20 cellular contexts compared by ENCODE assay signal in the genomic region with DNA sequence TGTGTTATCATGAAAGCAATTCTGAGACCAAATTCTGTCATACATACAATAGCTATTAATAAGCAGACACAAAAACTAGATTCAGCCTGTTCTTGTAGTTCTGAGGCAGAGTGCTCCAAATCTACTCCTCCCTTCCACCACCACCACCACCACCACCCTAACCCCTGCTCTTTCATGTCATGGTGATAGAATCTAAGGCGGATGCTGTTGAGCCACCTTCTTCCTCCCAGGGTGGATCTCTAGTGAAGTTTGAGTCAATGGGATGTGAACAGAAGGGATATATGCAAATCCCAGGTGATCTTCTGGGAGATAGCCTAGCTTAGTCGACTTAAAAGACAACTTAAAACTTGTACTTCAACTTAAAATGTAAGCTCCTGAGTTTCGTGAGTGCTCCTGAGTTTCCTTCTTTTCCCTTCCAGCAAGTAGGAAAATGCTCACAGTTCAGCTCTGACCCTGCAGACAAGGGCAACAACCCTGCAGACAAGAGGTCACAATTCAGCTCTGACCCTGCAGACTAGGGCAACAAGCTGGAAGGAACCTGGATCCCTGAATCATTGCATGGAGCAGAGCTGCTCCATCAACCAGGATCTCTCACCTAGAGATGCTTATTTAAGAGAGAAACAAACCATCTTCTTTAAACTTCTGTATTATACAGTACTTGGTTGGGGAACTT.
DNase-seq lines count a peak whose midpoint lies in the region; TF ChIP-seq lines count a peak whose summit lies in the region.
"Had no signal": no experiment of that assay in that cellular context is flagged by ENCODE, and none has a peak within 500 bp of the region (broad histone marks: within the 10 kb centered on the region; RNA-seq: fewer than 3 reads in every experiment).

No MANE protein-coding gene starts in this region.

- H3K18ac ChIP-seq in H9 (ENCODE audit: insufficient read length, low read depth, low read length) = no peak overlapping the region

- H3K4me1 ChIP-seq in CD4-positive, alpha-beta memory T cell (ENCODE audit: insufficient read depth, low read length) = peaks cover 11% of the 10 kb centered on the region
- H3K4me1 ChIP-seq in esophagus muscularis mucosa (peaks cover 12 to 16% (median 14%) of the 10 kb centered on the region in 4 donors), H9 (ENCODE audit: insufficient read depth, low read length) (no peaks in the 10 kb centered on the region)
- H3K4me1 ChIP-seq: Caco-2 had no signal

- no peaks in the 10 kb centered on the region for H3K79me1 ChIP-seq in H9 (ENCODE audit: insufficient read depth, low read depth, low read length, poor library complexity, severe bottlenecking)

- intact Hi-C loops in CD4-positive, alpha-beta memory T cell (cut with micrococcal nuclease) = loop anchor here (5.0 kb wide), 1 partner anchor 739 kb away; no protein-coding TSS in a partner anchor
- intact Hi-C loops in esophagus muscularis mucosa (cut with DNase I) = loop anchor here (5.0 kb wide), 2 partner anchors 819 to 889 kb away; no protein-coding TSS in a partner anchor

- no peak overlapping the region for H3K4me2 ChIP-seq in H9 (ENCODE audit: insufficient read depth, insufficient read length, low read length)

- TF ChIP-seq CTCF in HFFc6 (IDR thresholded peaks at IDR 0.05) = no peak
- TF ChIP-seq CTCF in esophagus muscularis mucosa (IDR thresholded peaks at IDR 0.05) = no peak
- TF ChIP-seq CTCF in nephron (IDR thresholded peaks at IDR 0.05; ENCODE audit: unreplicated experiment in 3 of 3) = no peak
- no peak for TF ChIP-seq CTCF in H9 (conservative IDR thresholded peaks at IDR 0.05)
- no peak for TF ChIP-seq CTCF in foreskin fibroblast (IDR thresholded peaks at IDR 0.05; ENCODE audit: low read depth, low read length)

- H4K8ac ChIP-seq in H9 (replicated peaks; ENCODE audit: insufficient read length, low read depth, low read length) = no peak overlapping the region

- peaks cover 31 to 42% of the 10 kb centered on the region in 2 donors for H3K27me3 Mint-ChIP-seq in CD4-positive, alpha-beta memory T cell
- H3K27me3 Mint-ChIP-seq in HFFc6 (ENCODE audit: insufficient read depth) (peaks cover 4% of the 10 kb centered on the region), nephron (ENCODE audit: low read depth) (peaks cover 52% of the 10 kb centered on the region), H9 (ENCODE audit: low read depth) (peaks cover 75% of the 10 kb centered on the region)

- H3K4ac ChIP-seq in H9 (ENCODE audit: low read depth, low read length) = no peak overlapping the region

- no peak overlapping the region for H2AFZ ChIP-seq in H9 (ENCODE audit: low read length)

- H3K4me1 Mint-ChIP-seq in CD4-positive, alpha-beta memory T cell = peaks cover 5 to 13% (median 9%) of the 10 kb centered on the region in 4 donors
- H3K4me1 Mint-ChIP-seq in HFFc6 (ENCODE audit: low read depth) (peaks cover 16% of the 10 kb centered on the region), nephron (no peaks in the 10 kb centered on the region), H9 (peaks cover 0 to 4% of the 10 kb centered on the region in 2 experiments; a peak in 2 of 4 replicates)

- H3K9me3 Mint-ChIP-seq in CD4-positive, alpha-beta memory T cell = peaks cover 0 to 14% (median under 1%) of the 10 kb centered on the region in 8 donors
- H3K9me3 Mint-ChIP-seq in HFFc6 = no peaks in the 10 kb centered on the region
- peaks cover 2% of the 10 kb centered on the region for H3K9me3 Mint-ChIP-seq in nephron
- H3K9me3 Mint-ChIP-seq in H9 = peaks cover 0 to 2% of the 10 kb centered on the region in 2 experiments; a peak in 1 of 5 replicates
- H3K9me3 Mint-ChIP-seq: stimulated activated naive B cell treated with anti-CD40 and anti-IgM and Interleukin-4, amounts not matched to agents 10 μg/mL and 1 μg/mL and 100 μg/mL, for 72 hours had no signal

- H3K27ac ChIP-seq in CD4-positive, alpha-beta memory T cell (ENCODE audit: low read depth, low read length) = no peak overlapping the region
- H3K27ac ChIP-seq in esophagus muscularis mucosa (replicated peaks in 1 of 4) (no peak overlapping the region), H9 (ENCODE audit: insufficient read length, low read depth, low read length) (no peak overlapping the region)
- H3K27ac ChIP-seq: brain microvascular endothelial cell, skin epidermis, upper lobe of right lung had no signal

- no peak overlapping the region for H2AK5ac ChIP-seq in H9 (ENCODE audit: insufficient read length, low read length)

- H3K27me3 ChIP-seq in CD4-positive, alpha-beta memory T cell (ENCODE audit: insufficient read depth, low read length) = peaks cover 15% of the 10 kb centered on the region
- peaks cover 0 to 49% (median 0%) of the 10 kb centered on the region in 4 donors for H3K27me3 ChIP-seq in esophagus muscularis mucosa
- peaks cover 19% of the 10 kb centered on the region for H3K27me3 ChIP-seq in H9 (ENCODE audit: insufficient read depth, low read length)
- H3K27me3 ChIP-seq: brain microvascular endothelial cell had no signal

- H3K4me3 Mint-ChIP-seq in CD4-positive, alpha-beta memory T cell = peak overlapping the region in 5 of 8 donors; percentile 50 to 76 (median 66)
- H3K4me3 Mint-ChIP-seq in HFFc6 (0 out of 2 replicates have a peak overlapping the region, but pooled peaks have one; percentile 72), nephron (peak overlapping the region; percentile 80 to 83 (median 80)), H9 (peak overlapping the region in 1 of 2 experiments; percentile 86; a peak in 1 of 5 replicates)

- H3K79me2 ChIP-seq in H9 (ENCODE audit: insufficient read depth, low read length) = no peaks in the 10 kb centered on the region

- no peak for TF ChIP-seq EP300 in esophagus muscularis mucosa (IDR thresholded peaks at IDR 0.05)

- H3K56ac ChIP-seq in H9 (ENCODE audit: insufficient read length, low read depth, low read length) = no peak overlapping the region

- no peak overlapping the region for H3K23ac ChIP-seq in H9 (ENCODE audit: insufficient read length, low read depth, low read length)

- no peak for DNase-seq in CD4-positive, alpha-beta memory T cell
- DNase-seq in HFFc6 (no peak), esophagus muscularis mucosa (ENCODE audit: extremely low spot score) (peak; percentile 55), dedifferentiated amniotic fluid mesenchymal stem cell (ENCODE audit: extremely low spot score) (no peak), H9 (no peak), foreskin fibroblast (no peak), HEK293T (ENCODE audit: extremely low spot score) (no peak)
- DNase-seq: activated naive CD4-positive, alpha-beta T cell; brain microvascular endothelial cell; Caco-2; KBM-7; NCI-H1092; NCI-H187; NCI-H2171; SIG-M5; stimulated activated naive B cell treated with anti-CD40 and anti-IgM and Interleukin-4, amounts not matched to agents 10 μg/mL and 1 μg/mL and 100 μg/mL, for 72 hours; T1000; upper lobe of right lung had no signal

- no peak overlapping the region for H2BK120ac ChIP-seq in H9 (ENCODE audit: low read depth, low read length, poor library complexity, severe bottlenecking)

- no peaks in the 10 kb centered on the region for H3K36me3 ChIP-seq in CD4-positive, alpha-beta memory T cell (ENCODE audit: insufficient read depth, low read length)
- H3K36me3 ChIP-seq in esophagus muscularis mucosa = no peaks in the 10 kb centered on the region
- H3K36me3 ChIP-seq: brain microvascular endothelial cell, upper lobe of right lung had no signal

- WGBS in esophagus muscularis mucosa = 97% methylated on average over 3 of the region's 3 CpGs
- no CpG with 5 or more reads among the region's 3 CpGs for WGBS in H9 (ENCODE audit: extremely low coverage, insufficient read length, low lambda C conversion rate)

- H2BK20ac ChIP-seq in H9 (ENCODE audit: low read depth, low read length, poor library complexity, severe bottlenecking) = no peak overlapping the region

- no peak overlapping the region for H2BK15ac ChIP-seq in H9 (ENCODE audit: low read depth, low read length)

- no peak overlapping the region for H3K4me3 ChIP-seq in CD4-positive, alpha-beta memory T cell (ENCODE audit: low read length in 2 of 2)
- H3K4me3 ChIP-seq in esophagus muscularis mucosa (no peak overlapping the region), foreskin fibroblast (ENCODE audit: low read depth in 1 of 2, low read length in 2 of 2) (no peak overlapping the region)
- H3K4me3 ChIP-seq: upper lobe of right lung had no signal

- no peak overlapping the region for H3K14ac ChIP-seq in H9 (ENCODE audit: insufficient read depth, low read length)

- no peak for TF ChIP-seq POLR2A in esophagus muscularis mucosa (IDR thresholded peaks at IDR 0.05; ENCODE audit: low read depth)

- no peaks in the 10 kb centered on the region for H3K9me3 ChIP-seq in CD4-positive, alpha-beta memory T cell (ENCODE audit: control insufficient read depth in 1 of 2, low read length in 2 of 2)
- H3K9me3 ChIP-seq in esophagus muscularis mucosa = peaks cover 0 to 7% (median 0%) of the 10 kb centered on the region in 4 donors
- H3K9me3 ChIP-seq in H9 (ENCODE audit: control insufficient read depth, low read depth, low read length) = no peaks in the 10 kb centered on the region
- H3K9me3 ChIP-seq: Caco-2, upper lobe of right lung had no signal

- H3K27ac Mint-ChIP-seq in CD4-positive, alpha-beta memory T cell = peak overlapping the region in 1 of 7 donors; percentile 30
- H3K27ac Mint-ChIP-seq in HFFc6 (no peak overlapping the region), nephron (no peak overlapping the region), H9 (no peak overlapping the region)
- H3K27ac Mint-ChIP-seq: stimulated activated naive B cell treated with anti-CD40 and anti-IgM and Interleukin-4, amounts not matched to agents 10 μg/mL and 1 μg/mL and 100 μg/mL, for 72 hours had no signal

- H2BK12ac ChIP-seq in H9 (ENCODE audit: insufficient read length, low read depth, low read length) = no peak overlapping the region

- no peak overlapping the region for H4K91ac ChIP-seq in H9 (ENCODE audit: insufficient read length, low read depth, low read length)

- CTCF ChIA-PET in CD4-positive, alpha-beta memory T cell (lab: Charles Lee; ENCODE audit: partially characterized antibody) = interaction anchor here (0.8 to 4.4 kb wide), 9 partner anchors 12 to 893 kb away, joined by 3 to 37 read pairs (median 4); no protein-coding TSS in a partner anchor
- CTCF ChIA-PET in HEK293T (lab: Yijun Ruan, JAX) = interaction anchor here (0.6 to 1.4 kb wide), 2 partner anchors 12 to 131 kb away, joined by 3 to 5 read pairs; no protein-coding TSS in a partner anchor

- H3K23me2 ChIP-seq in H9 (ENCODE audit: insufficient read length, low read depth, low read length, poor library complexity, severe bottlenecking) = peaks cover 10% of the 10 kb centered on the region

- no peaks in the 10 kb centered on the region for H3K36me3 Mint-ChIP-seq in CD4-positive, alpha-beta memory T cell
- no peaks in the 10 kb centered on the region for H3K36me3 Mint-ChIP-seq in HFFc6 (ENCODE audit: low read depth)
- no peaks in the 10 kb centered on the region for H3K36me3 Mint-ChIP-seq in nephron (ENCODE audit: low read depth)
- no peaks in the 10 kb centered on the region for H3K36me3 Mint-ChIP-seq in H9 (ENCODE audit: insufficient read depth in 1 of 3, low read depth in 3 of 3)
- H3K36me3 Mint-ChIP-seq: stimulated activated naive B cell treated with anti-CD40 and anti-IgM and Interleukin-4, amounts not matched to agents 10 μg/mL and 1 μg/mL and 100 μg/mL, for 72 hours had no signal

- H4K20me1 ChIP-seq in H9 (ENCODE audit: control insufficient read depth, insufficient read depth, insufficient read length) = no peaks in the 10 kb centered on the region

- POLR2A ChIA-PET in CD4-positive, alpha-beta memory T cell (lab: Charles Lee; ENCODE audit: partially characterized antibody) = no interaction called here
- POLR2A ChIA-PET in HEK293T (lab: Yijun Ruan, JAX) = no interaction called here

- no peak overlapping the region for H4K5ac ChIP-seq in H9 (ENCODE audit: insufficient read length, low read depth, low read length)

- H3K9ac ChIP-seq in H9 (ENCODE audit: extremely low read depth, insufficient read length, low read length) = no peak overlapping the region

- H2BK5ac ChIP-seq in H9 (ENCODE audit: insufficient read length, low read length) = no peak overlapping the region

- H3T11ph ChIP-seq in H9 (ENCODE audit: low read length) = no peak overlapping the region
